Comparison of ENCODE assay signal across 1 cellular context in the genomic region with DNA sequence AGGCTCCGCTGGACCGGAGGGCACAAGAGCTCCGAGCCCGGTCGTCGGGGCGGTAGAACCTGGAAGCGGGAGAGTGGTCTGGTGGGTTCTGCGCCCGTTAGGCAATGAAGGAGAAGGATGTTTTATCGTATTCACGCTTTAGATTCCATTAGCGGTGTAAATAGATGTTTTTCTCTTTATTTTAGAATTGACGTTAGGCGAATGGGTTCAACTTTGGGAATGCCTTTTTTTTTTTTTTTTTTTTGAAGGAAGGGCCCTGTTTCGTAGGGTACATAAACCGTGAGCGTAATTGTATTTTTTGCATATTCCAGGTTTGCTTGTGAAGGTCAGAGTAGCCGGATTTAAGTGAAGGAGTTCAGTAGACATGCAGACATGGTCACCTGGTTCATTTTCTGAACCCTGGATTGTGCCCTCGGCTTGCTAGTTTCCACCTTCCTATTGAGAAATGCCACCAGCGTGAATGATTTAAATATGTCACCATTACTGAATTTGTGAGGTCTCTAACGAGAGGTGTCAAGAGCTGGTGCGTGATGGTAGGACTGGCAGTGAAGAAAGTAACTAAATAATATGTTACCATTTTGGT.
TF ChIP-seq lines count a peak whose summit lies in the region.

No MANE protein-coding gene starts in this region.

TF ChIP-seq in HepG2, 621 proteins besides CTCF, POLR2A, EP300 and RAD21:
- TF ChIP-seq ZMYM4 (CRISPR knock-in tag; IDR thresholded peaks at IDR 0.05) (no peak), ZBTB8A (CRISPR knock-in tag; IDR thresholded peaks at IDR 0.05; ENCODE audit: borderline replicate concordance, low read depth) (no peak), ZSCAN30 (CRISPR knock-in tag; IDR thresholded peaks at IDR 0.05) (0 out of 2 replicates have a peak, but pooled peaks have one; percentile 66), PHF8 (CRISPR knock-in tag; IDR thresholded peaks at IDR 0.05) (no peak), SCMH1 (CRISPR knock-in tag; IDR thresholded peaks at IDR 0.05; ENCODE audit: borderline replicate concordance) (no peak), JUNB (CRISPR knock-in tag; IDR thresholded peaks at IDR 0.05; ENCODE audit: borderline replicate concordance) (no peak), ZNF816 (CRISPR knock-in tag; IDR thresholded peaks at IDR 0.05; ENCODE audit: borderline replicate concordance) (no peak), FOXA3 (CRISPR knock-in tag; IDR thresholded peaks at IDR 0.05) (no peak), MTA3 (CRISPR knock-in tag; IDR thresholded peaks at IDR 0.05) (no peak), ZNF329 (CRISPR knock-in tag; IDR thresholded peaks at IDR 0.05; ENCODE audit: low read depth) (no peak), NR2F2 (IDR thresholded peaks at IDR 0.05; ENCODE audit: borderline replicate concordance, low read depth) (0 out of 2 replicates have a peak, but pooled peaks have one; percentile 8), SMC3 (IDR thresholded peaks at IDR 0.05; ENCODE audit: low read length) (no peak), FLYWCH1 (CRISPR knock-in tag; IDR thresholded peaks at IDR 0.05) (no peak), ZNF792 (CRISPR knock-in tag; IDR thresholded peaks at IDR 0.05) (no peak), CEBPB (IDR thresholded peaks at IDR 0.05; ENCODE audit: borderline replicate concordance, low read depth, low read length) (peak; percentile 36; the same call in 1 of the 2 replicates), DR1 (CRISPR knock-in tag; IDR thresholded peaks at IDR 0.05) (no peak), ZFP82 (CRISPR knock-in tag; IDR thresholded peaks at IDR 0.05; ENCODE audit: borderline replicate concordance) (no peak), ZNF777 (CRISPR knock-in tag; IDR thresholded peaks at IDR 0.05) (no peak)
- TF ChIP-seq, protein P1, sequence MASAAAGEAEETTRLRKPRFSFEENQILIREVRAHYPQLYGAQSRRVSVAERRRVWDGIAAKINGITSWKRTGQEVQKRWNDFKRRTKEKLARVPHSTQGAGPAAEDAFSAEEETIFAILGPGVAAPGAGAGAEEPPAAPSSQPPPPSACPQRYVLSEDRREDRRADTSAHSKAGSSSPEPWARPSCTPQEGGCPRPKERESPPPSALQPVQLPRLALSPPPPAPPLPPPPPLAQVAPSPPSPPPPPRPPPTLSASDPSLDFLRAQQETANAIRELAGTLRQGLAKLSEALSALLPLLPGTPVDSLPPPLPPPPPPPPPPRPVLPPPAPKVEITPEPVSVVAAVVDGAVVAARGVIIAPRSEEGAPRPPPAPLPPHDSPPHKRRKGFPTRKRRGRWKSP (CRISPR knock-in tag; IDR thresholded peaks at IDR 0.05): peak; percentile 18; the same call in 1 of the 2 replicates
- TF ChIP-seq, protein P2, sequence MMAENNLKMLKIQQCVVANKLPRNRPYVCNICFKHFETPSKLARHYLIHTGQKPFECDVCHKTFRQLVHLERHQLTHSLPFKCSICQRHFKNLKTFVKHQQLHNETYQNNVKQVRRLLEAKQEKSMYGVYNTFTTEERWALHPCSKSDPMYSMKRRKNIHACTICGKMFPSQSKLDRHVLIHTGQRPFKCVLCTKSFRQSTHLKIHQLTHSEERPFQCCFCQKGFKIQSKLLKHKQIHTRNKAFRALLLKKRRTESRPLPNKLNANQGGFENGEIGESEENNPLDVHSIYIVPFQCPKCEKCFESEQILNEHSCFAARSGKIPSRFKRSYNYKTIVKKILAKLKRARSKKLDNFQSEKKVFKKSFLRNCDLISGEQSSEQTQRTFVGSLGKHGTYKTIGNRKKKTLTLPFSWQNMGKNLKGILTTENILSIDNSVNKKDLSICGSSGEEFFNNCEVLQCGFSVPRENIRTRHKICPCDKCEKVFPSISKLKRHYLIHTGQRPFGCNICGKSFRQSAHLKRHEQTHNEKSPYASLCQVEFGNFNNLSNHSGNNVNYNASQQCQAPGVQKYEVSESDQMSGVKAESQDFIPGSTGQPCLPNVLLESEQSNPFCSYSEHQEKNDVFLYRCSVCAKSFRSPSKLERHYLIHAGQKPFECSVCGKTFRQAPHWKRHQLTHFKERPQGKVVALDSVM (CRISPR knock-in tag; IDR thresholded peaks at IDR 0.05): no peak
- TF ChIP-seq, protein P3, sequence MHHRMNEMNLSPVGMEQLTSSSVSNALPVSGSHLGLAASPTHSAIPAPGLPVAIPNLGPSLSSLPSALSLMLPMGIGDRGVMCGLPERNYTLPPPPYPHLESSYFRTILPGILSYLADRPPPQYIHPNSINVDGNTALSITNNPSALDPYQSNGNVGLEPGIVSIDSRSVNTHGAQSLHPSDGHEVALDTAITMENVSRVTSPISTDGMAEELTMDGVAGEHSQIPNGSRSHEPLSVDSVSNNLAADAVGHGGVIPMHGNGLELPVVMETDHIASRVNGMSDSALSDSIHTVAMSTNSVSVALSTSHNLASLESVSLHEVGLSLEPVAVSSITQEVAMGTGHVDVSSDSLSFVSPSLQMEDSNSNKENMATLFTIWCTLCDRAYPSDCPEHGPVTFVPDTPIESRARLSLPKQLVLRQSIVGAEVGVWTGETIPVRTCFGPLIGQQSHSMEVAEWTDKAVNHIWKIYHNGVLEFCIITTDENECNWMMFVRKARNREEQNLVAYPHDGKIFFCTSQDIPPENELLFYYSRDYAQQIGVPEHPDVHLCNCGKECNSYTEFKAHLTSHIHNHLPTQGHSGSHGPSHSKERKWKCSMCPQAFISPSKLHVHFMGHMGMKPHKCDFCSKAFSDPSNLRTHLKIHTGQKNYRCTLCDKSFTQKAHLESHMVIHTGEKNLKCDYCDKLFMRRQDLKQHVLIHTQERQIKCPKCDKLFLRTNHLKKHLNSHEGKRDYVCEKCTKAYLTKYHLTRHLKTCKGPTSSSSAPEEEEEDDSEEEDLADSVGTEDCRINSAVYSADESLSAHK (CRISPR knock-in tag; IDR thresholded peaks at IDR 0.05; ENCODE audit: borderline replicate concordance): no peak
TF ChIP-seq in HepG2: peak in this region for 4.
